In genomic region chr21:41374867-41375533, GRCh38 we compare ENCODE assay signal across 1 cellular context.
TF ChIP-seq lines count a peak whose summit lies in the region.

No MANE protein-coding gene starts in this region.

TF ChIP-seq in HEK293, 187 proteins besides CTCF, POLR2A, EP300 and RAD21 (continued from another document):
- TF ChIP-seq TRIM28 (IDR thresholded peaks at IDR 0.05; ENCODE audit: borderline replicate concordance, low read length), result no peak
